27 cellular contexts compared by ENCODE assay signal in genomic region chr20:37228111-37228510, GRCh38. TPM values are rescaled to one million over a fixed set of nuclear protein-coding genes. Genes with fewer than 3 reads are reported as not detected.
DNase-seq lines count a peak whose midpoint lies in the region; ATAC-seq and TF ChIP-seq lines count a peak whose summit lies in the region.
"Had no signal": no experiment of that assay in that cellular context is flagged by ENCODE, and none has a peak within 500 bp of the region (broad histone marks: within the 10 kb centered on the region; RNA-seq: fewer than 3 reads in every experiment).

No MANE protein-coding gene starts in this region.

- peaks cover 100% of the 10 kb centered on the region for H3K36me3 ChIP-seq in RWPE2 (ENCODE audit: low read depth)
- peaks cover 0 to 93% of the 10 kb centered on the region in 2 donors for H3K36me3 ChIP-seq in vagina
- peaks cover 100% of the 10 kb centered on the region for H3K36me3 ChIP-seq in lower lobe of right lung

- H3K27me3 ChIP-seq in RWPE2 (ENCODE audit: insufficient read depth, poor library complexity, severe bottlenecking) (no peaks in the 10 kb centered on the region), vagina (no peaks in the 10 kb centered on the region), lower lobe of right lung (ENCODE audit: low read depth) (no peaks in the 10 kb centered on the region)
- H3K27me3 ChIP-seq: BE2C, SJCRH30, upper lobe of left lung had no signal

- ATAC-seq in RWPE2 (ENCODE audit: low read depth) (no peak), lower lobe of right lung (no peak)
- ATAC-seq: left colon had no signal

- H3K4me1 ChIP-seq in RWPE2 (ENCODE audit: insufficient read depth, poor library complexity, severe bottlenecking): no peaks in the 10 kb centered on the region
- H3K4me1 ChIP-seq in vagina: peaks cover 30% of the 10 kb centered on the region
- H3K4me1 ChIP-seq in lower lobe of right lung: peaks cover 19% of the 10 kb centered on the region
- H3K4me1 ChIP-seq: upper lobe of left lung had no signal

- no peak for TF ChIP-seq POLR2A in vagina (IDR thresholded peaks at IDR 0.05)

- intact Hi-C loops in vagina (cut with DNase I): no loop called here
- intact Hi-C loops in lower lobe of right lung (cut with DNase I): no loop called here

- no peak overlapping the region for H3K27ac ChIP-seq in RWPE2 (ENCODE audit: poor library complexity, severe bottlenecking)
- peak overlapping the region; percentile 40 for H3K27ac ChIP-seq in vagina
- H3K27ac ChIP-seq in lower lobe of right lung: no peak overlapping the region
- H3K27ac ChIP-seq: epithelial cell of prostate, HL-60, SJCRH30 had no signal

- TF ChIP-seq CTCF in RWPE2 (IDR thresholded peaks at IDR 0.05; ENCODE audit: poor library complexity, severe bottlenecking): no peak
- TF ChIP-seq CTCF in vagina (IDR thresholded peaks at IDR 0.05): no peak
- TF ChIP-seq CTCF in lower lobe of right lung (IDR thresholded peaks at IDR 0.05): no peak

- DNase-seq in RWPE2 (ENCODE audit: low spot score) (peak; percentile 26), fibroblast of peridontal ligament (ENCODE audit: extremely low read depth) (peak; percentile 23), kidney tubule cell (ENCODE audit: low spot score) (peak; percentile 43), vagina (ENCODE audit: extremely low spot score in 2 of 2) (no peak), lower lobe of right lung (no peak), NCI-H2107 treated with DMSO at 0.1 percent for 48 hours (lab: John Stamatoyannopoulos, UW; ENCODE audit: unreplicated experiment) (no peak)
- no peak for DNase-seq in stimulated activated CD4-positive, alpha-beta T cell treated with anti-CD3 and anti-CD28 coated beads, Interleukin-12 subunit alpha, Interleukin-12 subunit beta, amount 100 ng/mL, for 4 hours
- DNase-seq: activated CD4-positive, alpha-beta T cell treated with anti-CD3 and anti-CD28 coated beads, Interleukin-2, amount 50 U/mL, for 1 hour; activated CD8-positive, alpha-beta memory T cell treated with anti-CD3 and anti-CD28 coated beads, Interleukin-2, amount 50 U/mL, for 48 hours; activated effector memory CD4-positive, alpha-beta T cell treated with Interleukin-2 at 50 U/mL for 16 hours; BE2C; dermis blood vessel endothelial cell; HFFc6; left colon; NCI-H1417 treated with DMSO at 0.1 percent for 48 hours; NCI-H2171 treated with DMSO at 0.1 percent for 48 hours; NCI-H82; nephron progenitor cell; SJCRH30; stimulated activated CD4-positive, alpha-beta T cell treated with anti-CD3 and anti-CD28 coated beads, Interleukin-4, amount 100 ng/mL, for 4 hours; upper lobe of left lung had no signal

- H3K4me3 ChIP-seq in RWPE2 (ENCODE audit: severe bottlenecking): no peak overlapping the region
- H3K4me3 ChIP-seq in vagina: no peak overlapping the region
- H3K4me3 ChIP-seq in lower lobe of right lung: no peak overlapping the region
- H3K4me3 ChIP-seq: SJCRH30, upper lobe of left lung had no signal

- H3K9me3 ChIP-seq in RWPE2 (ENCODE audit: severe bottlenecking) (no peaks in the 10 kb centered on the region), vagina (no peaks in the 10 kb centered on the region), lower lobe of right lung (no peaks in the 10 kb centered on the region)
- H3K9me3 ChIP-seq: BE2C, SJCRH30, upper lobe of left lung had no signal

RNA-seq across cellular contexts. Expression of gene GHRH, which starts 33.5 kb away (rescaled TPM):
- total RNA-seq in vagina (not detected), lower lobe of right lung (not detected)
- total RNA-seq: bronchial epithelial cell; dermis blood vessel endothelial cell; HFFc6; left colon; M059J; posterior vena cava; SJCRH30; T-helper 1 cell treated with Interleukin-12 subunit alpha and Interleukin-12 subunit beta and Interleukin-4 antibody, amounts not matched to agents 30 ng/mL and 1 ng/mL, for 36 hours; upper lobe of left lung had no signal

RNA-seq across cellular contexts. Expression of gene MROH8, which starts 48.8 kb away (rescaled TPM):
- 1.5 TPM for total RNA-seq in vagina
- total RNA-seq in lower lobe of right lung: 3.9 TPM

RNA-seq across cellular contexts. Expression of gene RPN2, which starts 49.0 kb away (rescaled TPM):
- 103 TPM for total RNA-seq in vagina
- total RNA-seq in lower lobe of right lung: 160 TPM

Comparison
In these comparisons a context has a peak if more than half of its experiments do, and no peak if none do; other contexts are left out.
1. DNase-seq: peak in RWPE2 (single experiment), fibroblast of peridontal ligament (single experiment) and kidney tubule cell (single experiment); none in vagina (0 of 2), lower lobe of right lung (single experiment), stimulated activated CD4-positive, alpha-beta T cell treated with anti-CD3 and anti-CD28 coated beads, Interleukin-12 subunit alpha, Interleukin-12 subunit beta, amount 100 ng/mL, for 4 hours (single experiment) and NCI-H2107 treated with DMSO at 0.1 percent for 48 hours (single experiment).